Comparison of ENCODE assay signal across 26 cellular contexts in genomic region chr18:80233899-80234298, GRCh38. TPM values are rescaled to one million over a fixed set of nuclear protein-coding genes. Genes with fewer than 3 reads are reported as not detected.
"Had no signal": no experiment of that assay in that cellular context is flagged by ENCODE, and none has a peak within 500 bp of the region (broad histone marks: within the 10 kb centered on the region; RNA-seq: fewer than 3 reads in every experiment).

No MANE protein-coding gene starts in this region.

- H3K4me1 Mint-ChIP-seq: activated CD4-positive, alpha-beta T cell treated with anti-CD3 and anti-CD28 coated beads, Interleukin-2, amount 10 ng/mL, durations not matched to agents 24 days and 14 days; central memory CD8-positive, alpha-beta T cell; endodermal cell; memory B cell; naive thymus-derived CD4-positive, alpha-beta T cell had no signal

- H3K27ac Mint-ChIP-seq: activated CD4-positive, alpha-beta memory T cell treated with anti-CD3 and anti-CD28 coated beads for 36 hours; activated CD4-positive, alpha-beta T cell treated with anti-CD3 and anti-CD28 coated beads, Interleukin-2, amount 10 ng/mL, durations not matched to agents 24 days and 14 days; activated naive CD4-positive, alpha-beta T cell treated with anti-CD3 and anti-CD28 coated beads, Interleukin-2, amount 50 U/mL, for 72 hours; activated T-helper 2 cell treated with anti-CD3 and anti-CD28 coated beads, Interferon-gamma antibody, Interleukin-2, Interleukin-4, amounts not matched to agents 10 μg/mL and 5 μg/mL and 100 μg/mL, durations not matched to agents 14 hours and 24 hours and 36 hours; dendritic cell treated with granulocyte-macrophage colony-stimulating factor and Interleukin-4, amounts not matched to agents 40 ng/mL and 50 ng/mL, for 4 days; endodermal cell; memory B cell; naive thymus-derived CD4-positive, alpha-beta T cell; stimulated activated effector memory CD8-positive, alpha-beta T cell treated with anti-CD3 and anti-CD28 coated beads, Interleukin-12 subunit alpha, Interleukin-12 subunit beta, amount 100 ng/mL, for 72 hours; stimulated activated naive CD8-positive, alpha-beta T cell treated with anti-CD3 and anti-CD28 coated beads, Interleukin-15, Interleukin-2, amounts not matched to agents 100 ng/mL and 50 ng/mL, for 24 hours had no signal

- H3K4me3 ChIP-seq: breast epithelium, gastroesophageal sphincter, hepatocyte, thoracic aorta, upper lobe of left lung had no signal

- H3K4me1 ChIP-seq: gastroesophageal sphincter, upper lobe of left lung had no signal

- H3K27me3 ChIP-seq: breast epithelium, gastroesophageal sphincter, hepatocyte, upper lobe of left lung had no signal

- H3K36me3 Mint-ChIP-seq: activated CD4-positive, alpha-beta memory T cell treated with anti-CD3 and anti-CD28 coated beads for 36 hours; activated naive CD4-positive, alpha-beta T cell treated with anti-CD3 and anti-CD28 coated beads, Interleukin-2, amount 50 U/mL, for 72 hours; memory B cell; naive thymus-derived CD4-positive, alpha-beta T cell; stimulated activated effector memory CD8-positive, alpha-beta T cell treated with anti-CD3 and anti-CD28 coated beads, Interleukin-12 subunit alpha, Interleukin-12 subunit beta, amount 100 ng/mL, for 72 hours had no signal

- DNase-seq: activated CD4-positive, alpha-beta memory T cell treated with anti-CD3 and anti-CD28 coated beads for 36 hours; activated CD4-positive, alpha-beta T cell treated with anti-CD3 and anti-CD28 coated beads, Interleukin-2, amount 10 ng/mL, durations not matched to agents 24 days and 14 days; activated CD4-positive, CD25-positive, alpha-beta regulatory T cell treated with anti-CD3 and anti-CD28 coated beads, Interleukin-2, amount 50 U/mL, for 72 hours; activated naive CD4-positive, alpha-beta T cell; activated T-cell treated with anti-CD3 and anti-CD28 coated beads, Interleukin-2, amount 50 U/mL, for 4 hours; kidney; midbrain; naive thymus-derived CD4-positive, alpha-beta T cell; small intestine; stimulated activated CD4-positive, alpha-beta T cell treated with anti-CD3 and anti-CD28 coated beads, Interleukin-4, amount 100 ng/mL, for 24 hours; T-helper 2 cell; upper lobe of left lung had no signal

- H3K9me3 Mint-ChIP-seq: activated CD4-positive, alpha-beta T cell treated with anti-CD3 and anti-CD28 coated beads, Interleukin-2, amount 10 ng/mL, durations not matched to agents 24 days and 14 days; activated T-cell treated with anti-CD3 and anti-CD28 coated beads, Interleukin-2, amount 50 U/mL, for 4 hours; activated T-helper 2 cell treated with anti-CD3 and anti-CD28 coated beads, Interferon-gamma antibody, Interleukin-2, Interleukin-4, amounts not matched to agents 10 μg/mL and 5 μg/mL and 100 μg/mL, durations not matched to agents 14 hours and 24 hours and 36 hours; central memory CD8-positive, alpha-beta T cell; dendritic cell treated with granulocyte-macrophage colony-stimulating factor and Interleukin-4, amounts not matched to agents 40 ng/mL and 50 ng/mL, for 4 days; stimulated activated effector memory CD8-positive, alpha-beta T cell treated with anti-CD3 and anti-CD28 coated beads, Interleukin-12 subunit alpha, Interleukin-12 subunit beta, amount 100 ng/mL, for 72 hours; stimulated activated naive CD8-positive, alpha-beta T cell treated with anti-CD3 and anti-CD28 coated beads, Interleukin-15, Interleukin-2, amounts not matched to agents 100 ng/mL and 50 ng/mL, for 24 hours had no signal

- H3K9me3 ChIP-seq: breast epithelium, gastroesophageal sphincter, thoracic aorta, upper lobe of left lung had no signal

- H3K27ac ChIP-seq: breast epithelium, gastroesophageal sphincter, hepatocyte, thoracic aorta, upper lobe of left lung had no signal

- H3K4me3 Mint-ChIP-seq: activated CD4-positive, alpha-beta memory T cell treated with anti-CD3 and anti-CD28 coated beads for 36 hours; activated CD4-positive, alpha-beta T cell treated with anti-CD3 and anti-CD28 coated beads, Interleukin-2, amount 10 ng/mL, durations not matched to agents 24 days and 14 days; activated T-cell treated with anti-CD3 and anti-CD28 coated beads, Interleukin-2, amount 50 U/mL, for 4 hours; central memory CD8-positive, alpha-beta T cell; dendritic cell treated with granulocyte-macrophage colony-stimulating factor and Interleukin-4, amounts not matched to agents 40 ng/mL and 50 ng/mL, for 4 days; endodermal cell; memory B cell; naive thymus-derived CD4-positive, alpha-beta T cell; neural crest cell; stimulated activated effector memory CD8-positive, alpha-beta T cell treated with anti-CD3 and anti-CD28 coated beads, Interleukin-12 subunit alpha, Interleukin-12 subunit beta, amount 100 ng/mL, for 72 hours; stimulated activated naive CD8-positive, alpha-beta T cell treated with anti-CD3 and anti-CD28 coated beads, Interleukin-15, Interleukin-2, amounts not matched to agents 100 ng/mL and 50 ng/mL, for 24 hours had no signal

- H3K36me3 ChIP-seq: breast epithelium, gastroesophageal sphincter, thoracic aorta, upper lobe of left lung had no signal

- ATAC-seq: activated naive CD4-positive, alpha-beta T cell treated with anti-CD3 and anti-CD28 coated beads, Interleukin-2, amount 50 U/mL, for 72 hours; activated T-cell treated with anti-CD3 and anti-CD28 coated beads, Interleukin-2, amount 50 U/mL, for 4 hours; gastroesophageal sphincter; naive thymus-derived CD4-positive, alpha-beta T cell; sciatic nerve; stimulated activated effector memory CD8-positive, alpha-beta T cell treated with anti-CD3 and anti-CD28 coated beads, Interleukin-12 subunit alpha, Interleukin-12 subunit beta, amount 100 ng/mL, for 72 hours had no signal

RNA-seq across cellular contexts. Expression of gene PARD6G, which starts 13.4 kb away (rescaled TPM):
- polyA plus RNA-seq: naive thymus-derived CD4-positive, alpha-beta T cell had no signal
